18 cellular contexts compared by ENCODE assay signal in the genomic region with DNA sequence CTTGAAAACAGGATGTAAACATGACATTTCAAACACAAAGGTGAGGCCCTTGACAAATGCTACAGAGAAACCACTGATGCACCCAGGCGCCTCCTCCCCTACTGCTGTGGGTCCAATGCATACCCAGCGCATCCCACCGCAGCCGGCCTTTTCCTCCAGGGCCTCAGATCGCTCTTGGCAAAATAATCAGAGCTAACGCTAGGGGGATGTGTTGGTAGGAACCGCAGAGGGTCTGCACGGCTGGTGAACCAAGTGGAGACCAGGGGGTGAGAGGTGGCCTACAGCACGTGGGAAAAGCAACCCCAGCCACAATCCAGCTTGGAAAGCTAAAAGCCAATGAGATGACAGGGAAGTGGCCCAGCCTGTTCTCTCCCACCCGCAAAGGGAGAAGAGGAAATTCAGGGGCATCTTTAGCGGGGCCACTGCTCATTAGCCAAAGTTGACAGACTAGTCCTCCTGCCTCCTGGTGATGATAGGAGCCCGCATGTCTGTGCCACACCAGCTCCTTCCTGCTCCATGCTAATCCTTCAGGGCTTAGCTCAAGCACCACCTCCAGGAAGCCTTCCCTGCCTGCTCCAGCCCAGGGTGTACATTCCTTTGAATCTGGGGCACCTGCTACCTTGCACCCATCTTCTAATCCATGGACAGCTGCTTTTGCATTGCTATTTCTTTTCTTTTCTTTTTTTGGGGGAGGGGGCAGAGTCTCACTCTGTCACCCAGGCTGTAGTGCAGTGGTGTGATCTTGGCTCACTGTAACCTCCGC. TPM values are rescaled to one million over a fixed set of nuclear protein-coding genes. Genes with fewer than 3 reads are reported as not detected.
DNase-seq lines count a peak whose midpoint lies in the region; ATAC-seq and TF ChIP-seq lines count a peak whose summit lies in the region.
"Had no signal": no experiment of that assay in that cellular context is flagged by ENCODE, and none has a peak within 500 bp of the region (broad histone marks: within the 10 kb centered on the region; RNA-seq: fewer than 3 reads in every experiment).

No MANE protein-coding gene starts in this region.

- no peak overlapping the region for H3K27ac Mint-ChIP-seq in chondrocyte (ENCODE audit: unreplicated experiment)
- H3K27ac Mint-ChIP-seq: activated naive CD4-positive, alpha-beta T cell treated with anti-CD3 and anti-CD28 coated beads, Interleukin-2, amount 50 U/mL, for 24 hours; dendritic cell treated with granulocyte-macrophage colony-stimulating factor and Interleukin-4, amounts not matched to agents 40 ng/mL and 50 ng/mL, for 4 days; stimulated activated naive B cell treated with anti-CD40 and anti-IgM and Interleukin-4, amounts not matched to agents 10 μg/mL and 1 μg/mL and 100 μg/mL, for 72 hours had no signal

- no peaks in the 10 kb centered on the region for H3K4me1 Mint-ChIP-seq in chondrocyte (ENCODE audit: low read depth)

- H3K36me3 Mint-ChIP-seq in chondrocyte (ENCODE audit: low read depth): no peaks in the 10 kb centered on the region
- H3K36me3 Mint-ChIP-seq: activated naive CD4-positive, alpha-beta T cell treated with anti-CD3 and anti-CD28 coated beads, Interleukin-2, amount 50 U/mL, for 24 hours; stimulated activated naive B cell treated with anti-CD40 and anti-IgM and Interleukin-4, amounts not matched to agents 10 μg/mL and 1 μg/mL and 100 μg/mL, for 72 hours had no signal

- peaks cover 53% of the 10 kb centered on the region for H3K27me3 Mint-ChIP-seq in chondrocyte (ENCODE audit: low read depth)

- TF ChIP-seq CTCF in chondrocyte (IDR thresholded peaks at IDR 0.05): peak; percentile 5

- peak in 2 of 3 experiments; percentile 73 to 83 for DNase-seq in NCI-H1417 (lab: John Stamatoyannopoulos, UW)
- DNase-seq in NCI-H1417 treated with DMSO at 0.1 percent for 48 hours (lab: John Stamatoyannopoulos, UW): no peak
- peak; percentile 51 for DNase-seq in NCI-H2029 treated with DMSO at 0.1 percent for 48 hours (lab: John Stamatoyannopoulos, UW)
- DNase-seq in chondrocyte (ENCODE audit: low spot score): peak; percentile 44
- DNase-seq in retina: peak; percentile 44
- DNase-seq in nucleus accumbens (lab: John Stamatoyannopoulos, UW): no peak
- no peak for DNase-seq in globus pallidus (ENCODE audit: low spot score)
- DNase-seq: 8988T; C1 segment of cervical spinal cord; DMS79; gastrocnemius medialis; stimulated activated naive B cell treated with anti-CD40 and anti-IgM and Interleukin-4, amounts not matched to agents 10 μg/mL and 1 μg/mL and 100 μg/mL, for 72 hours had no signal

- H3K9me3 Mint-ChIP-seq in chondrocyte (ENCODE audit: low read depth): no peaks in the 10 kb centered on the region
- H3K9me3 Mint-ChIP-seq: activated naive CD4-positive, alpha-beta T cell treated with anti-CD3 and anti-CD28 coated beads, Interleukin-2, amount 50 U/mL, for 24 hours; dendritic cell treated with granulocyte-macrophage colony-stimulating factor and Interleukin-4, amounts not matched to agents 40 ng/mL and 50 ng/mL, for 4 days; stimulated activated naive B cell treated with anti-CD40 and anti-IgM and Interleukin-4, amounts not matched to agents 10 μg/mL and 1 μg/mL and 100 μg/mL, for 72 hours had no signal

- ATAC-seq in GM18907 (IDR thresholded peaks at IDR 0.05; ENCODE audit: unreplicated experiment): no peak
- ATAC-seq: gastrocnemius medialis had no signal

- H3K4me3 Mint-ChIP-seq in chondrocyte (ENCODE audit: unreplicated experiment): no peak overlapping the region
- H3K4me3 Mint-ChIP-seq: activated naive CD4-positive, alpha-beta T cell treated with anti-CD3 and anti-CD28 coated beads, Interleukin-2, amount 50 U/mL, for 24 hours; dendritic cell treated with granulocyte-macrophage colony-stimulating factor and Interleukin-4, amounts not matched to agents 40 ng/mL and 50 ng/mL, for 4 days; stimulated activated naive B cell treated with anti-CD40 and anti-IgM and Interleukin-4, amounts not matched to agents 10 μg/mL and 1 μg/mL and 100 μg/mL, for 72 hours had no signal

RNA-seq across cellular contexts. Expression of gene FAM163B, which starts 5.8 kb away (rescaled TPM):
- total RNA-seq in chondrocyte: not detected in 3 replicates
- total RNA-seq: epithelial cell of proximal tubule, gastrocnemius medialis, lower leg skin, posterior vena cava had no signal

RNA-seq across cellular contexts. Expression of gene DBH, which starts 32.8 kb away (rescaled TPM):
- not detected in 3 replicates for total RNA-seq in chondrocyte
- total RNA-seq: epithelial cell of proximal tubule, gastrocnemius medialis, posterior vena cava had no signal

Comparison
In these comparisons a context has a peak if more than half of its experiments do, and no peak if none do; other contexts are left out.
1. DNase-seq: peak in NCI-H1417 (2 of 3), NCI-H2029 treated with DMSO at 0.1 percent for 48 hours (single experiment), chondrocyte (single experiment) and retina (single experiment); none in NCI-H1417 treated with DMSO at 0.1 percent for 48 hours (single experiment), nucleus accumbens (0 of 56) and globus pallidus (single experiment).